ENCODE assay signal across 8 cellular contexts in genomic region chr11:117231637-117232021, GRCh38. TPM values are rescaled to one million over a fixed set of nuclear protein-coding genes. Genes with fewer than 3 reads are reported as not detected.
DNase-seq lines count a peak whose midpoint lies in the region; TF ChIP-seq lines count a peak whose summit lies in the region.

No MANE protein-coding gene starts in this region.

- DNase-seq in A673 (ENCODE audit: low spot score) (no peak), HT1080 (ENCODE audit: low read depth) (peak; percentile 11), MCF 10A (ENCODE audit: unreplicated experiment) (no peak), hepatic stellate cell (ENCODE audit: low spot score) (no peak), middle frontal gyrus (ENCODE audit: extremely low spot score, low spot score) (no peak)
- DNase-seq in stimulated activated CD4-positive, alpha-beta T cell treated with anti-CD3 and anti-CD28 coated beads, Interleukin-2, amount 100 ng/mL, for 24 hours = no peak
- no peak for DNase-seq in stimulated activated naive CD4-positive, alpha-beta T cell (lab: John Stamatoyannopoulos, UW)

- H3K27ac ChIP-seq in A673 (ENCODE audit: low read depth, low read length, poor library complexity, severe bottlenecking) = peak overlapping the region; percentile 88

- H3K9me3 ChIP-seq in A673 (ENCODE audit: low read depth, low read length, poor library complexity, severe bottlenecking) = no peaks in the 10 kb centered on the region
- no peaks in the 10 kb centered on the region for H3K9me3 ChIP-seq in mononuclear cell (ENCODE audit: low read depth, low read length)

- intact Hi-C loops in A673 (cut with micrococcal nuclease; ENCODE audit: unreplicated experiment) (loop anchor here (2.0 to 5.0 kb wide), 2 partner anchors 95 to 586 kb away; partner anchors contain the start of gene CEP164), MCF 10A (cut with micrococcal nuclease) (loop anchor here (2.0 to 10.0 kb wide), 3 partner anchors 85 to 583 kb away; partner anchors contain the start of gene BACE1)

- no peaks in the 10 kb centered on the region for H3K27me3 ChIP-seq in A673 (replicated peaks; ENCODE audit: insufficient read depth, low read depth, low read length, poor library complexity)
- H3K27me3 ChIP-seq in mononuclear cell (ENCODE audit: insufficient read depth, low read length) = no peaks in the 10 kb centered on the region

- H3K36me3 Mint-ChIP-seq in MCF 10A (ENCODE audit: insufficient read depth, unreplicated experiment) = peaks cover 23% of the 10 kb centered on the region

- CTCF ChIA-PET in A673 (lab: Charles Lee) = interaction anchor here (0.6 to 1.5 kb wide), 3 partner anchors 10 to 484 kb away, joined by 3 to 8 read pairs (median 5); partner anchors contain the start of gene BACE1
- CTCF ChIA-PET in MCF 10A (lab: Yijun Ruan, JAX) = interaction anchor here (0.5 to 3.7 kb wide), 16 partner anchors 9 to 776 kb away, joined by 3 to 27 read pairs (median 3); partner anchors contain the start of genes BACE1, CEP164 and SIDT2

- peaks cover 14% of the 10 kb centered on the region for H3K4me1 ChIP-seq in A673 (ENCODE audit: insufficient read depth, low read length, poor library complexity, severe bottlenecking)
- peaks cover 40% of the 10 kb centered on the region for H3K4me1 ChIP-seq in mononuclear cell (ENCODE audit: insufficient read depth, low read length)

- peaks cover 3% of the 10 kb centered on the region for H3K36me3 ChIP-seq in A673 (ENCODE audit: insufficient read depth, low read length, poor library complexity, severe bottlenecking)

- TSS peak; percentile 45 for BruUV-seq in A673 (replicated peaks; lab: Mats Ljungman, UMichigan)
- no TSS peak for BruUV-seq in MCF 10A (replicated peaks; lab: Mats Ljungman, UMichigan)

- no peaks in the 10 kb centered on the region for H3K27me3 Mint-ChIP-seq in MCF 10A (ENCODE audit: insufficient read depth, unreplicated experiment)

- TF ChIP-seq CTCF in A673 (conservative IDR thresholded peaks at IDR 0.05; ENCODE audit: low read depth, low read length) (no peak), MCF 10A (IDR thresholded peaks at IDR 0.05; ENCODE audit: unreplicated experiment) (no peak)

- peaks cover 26% of the 10 kb centered on the region for H3K4me1 Mint-ChIP-seq in MCF 10A (ENCODE audit: insufficient read depth, unreplicated experiment)

- POLR2A ChIA-PET in A673 (lab: Charles Lee; ENCODE audit: low non-redundant PET) = no interaction called here
- POLR2A ChIA-PET in MCF 10A (lab: Yijun Ruan, JAX) = interaction anchor here (0.6 to 4.8 kb wide), 13 partner anchors 9 to 1036 kb away, joined by 3 to 37 read pairs (median 4); partner anchors contain the start of genes BACE1, PAFAH1B2 and SIDT2

- no peaks in the 10 kb centered on the region for H3K9me3 Mint-ChIP-seq in MCF 10A (ENCODE audit: unreplicated experiment)

- H3K4me3 ChIP-seq in A673 (ENCODE audit: low read depth, low read length, poor library complexity, severe bottlenecking) = peak overlapping the region; percentile 99
- peak overlapping the region; percentile 95 for H3K4me3 ChIP-seq in mononuclear cell (ENCODE audit: low read length)

- peak overlapping the region; percentile 94 for H3K4me3 Mint-ChIP-seq in MCF 10A (ENCODE audit: unreplicated experiment)

- H3K27ac Mint-ChIP-seq in MCF 10A (ENCODE audit: low read depth, unreplicated experiment) = peak overlapping the region; percentile 89

RNA-seq across cellular contexts. Expression of gene PCSK7, which starts 0.2 kb away (rescaled TPM):
- total RNA-seq in A673 (2021) (49.0 and 53.2 TPM in 2 replicates), MCF 10A (2022) (58.6 and 61.8 TPM in 2 replicates), mononuclear cell (96.1 TPM)
- total RNA-seq in HT1080 (2014; rRNA removed; shearing (Covaris generic)) = 39.6 and 45.7 TPM in 2 replicates
- 23.4 and 26.4 TPM in 2 replicates for polyA plus RNA-seq in HT1080 (2015; cell fraction: cytosol; rRNA removed)
- 62.4 and 77.0 TPM in 2 replicates for polyA plus RNA-seq in HT1080 (2015; cell fraction: nucleus; rRNA removed)

RNA-seq across cellular contexts. Expression of gene RNF214, which starts 0.8 kb away (rescaled TPM):
- total RNA-seq in A673 (2021) (37.8 and 50.3 TPM in 2 replicates), MCF 10A (2022) (23.3 TPM in 2 replicates), mononuclear cell (4.7 TPM)
- total RNA-seq in HT1080 (2014; rRNA removed; shearing (Covaris generic)) = 7.5 and 9.3 TPM in 2 replicates
- polyA plus RNA-seq in HT1080 (2015; cell fraction: cytosol; rRNA removed) = 13.8 and 15.5 TPM in 2 replicates
- polyA plus RNA-seq in HT1080 (2015; cell fraction: nucleus; rRNA removed) = 24.4 and 28.0 TPM in 2 replicates

RNA-seq across cellular contexts. Expression of gene TAGLN, which starts 32.5 kb away (rescaled TPM):
- total RNA-seq in A673 (2021) (19.4 and 27.2 TPM in 2 replicates), MCF 10A (2022) (18.0 and 45.4 TPM in 2 replicates), mononuclear cell (8.6 TPM)
- total RNA-seq in HT1080 (2014; rRNA removed; shearing (Covaris generic)) = 26.6 and 29.8 TPM in 2 replicates
- polyA plus RNA-seq in HT1080 (2015; cell fraction: cytosol; rRNA removed) = 45.6 and 57.0 TPM in 2 replicates
- polyA plus RNA-seq in HT1080 (2015; cell fraction: nucleus; rRNA removed) = 36.7 and 41.3 TPM in 2 replicates

RNA-seq across cellular contexts. Expression of gene SIDT2, which starts 53.1 kb away (rescaled TPM):
- total RNA-seq in A673 (2021) (33.5 and 43.6 TPM in 2 replicates), MCF 10A (2022) (17.5 and 18.4 TPM in 2 replicates), mononuclear cell (46.6 TPM)
- 3.0 and 4.3 TPM in 2 replicates for total RNA-seq in HT1080 (2014; rRNA removed; shearing (Covaris generic))
- 11.2 and 13.0 TPM in 2 replicates for polyA plus RNA-seq in HT1080 (2015; cell fraction: cytosol; rRNA removed)
- polyA plus RNA-seq in HT1080 (2015; cell fraction: nucleus; rRNA removed) = 26.1 and 29.0 TPM in 2 replicates

RNA-seq across cellular contexts. Expression of gene BACE1-AS, which starts 59.5 kb away (rescaled TPM):
- total RNA-seq in A673 (2021) (13.7 and 18.0 TPM in 2 replicates), MCF 10A (2022) (6.9 and 8.8 TPM in 2 replicates), mononuclear cell (0.52 TPM)
- total RNA-seq in HT1080 (2014; rRNA removed; shearing (Covaris generic)) = 1.3 and 3.8 TPM in 2 replicates
- 3.1 and 3.9 TPM in 2 replicates for polyA plus RNA-seq in HT1080 (2015; cell fraction: cytosol; rRNA removed)
- 9.1 and 10.3 TPM in 2 replicates for polyA plus RNA-seq in HT1080 (2015; cell fraction: nucleus; rRNA removed)
